Comparison of ENCODE assay signal across 22 cellular contexts in genomic region chr2:137202310-137202709, GRCh38.
"Had no signal": no experiment of that assay in that cellular context is flagged by ENCODE, and none has a peak within 500 bp of the region (broad histone marks: within the 10 kb centered on the region; RNA-seq: fewer than 3 reads in every experiment).

No MANE protein-coding gene starts in this region.

- H3K4me1 ChIP-seq: body of pancreas, gastrocnemius medialis, heart right ventricle, right atrium auricular region had no signal

- H3K27me3 ChIP-seq: body of pancreas, gastrocnemius medialis, heart right ventricle, right atrium auricular region had no signal

- ATAC-seq: activated T-cell treated with anti-CD3 and anti-CD28 coated beads, Interleukin-2, amount 50 U/mL, for 72 hours; body of pancreas; gastrocnemius medialis; heart right ventricle; stimulated activated memory B cell treated with anti-CD40 and anti-IgM and Interleukin-4, amounts not matched to agents 10 μg/mL and 1 μg/mL and 100 μg/mL, for 72 hours had no signal

- H3K27ac Mint-ChIP-seq: activated B cell treated with CpG ODN at 0.5 μM for 24 hours; activated CD4-positive, alpha-beta T cell treated with anti-CD3 and anti-CD28 coated beads, Interleukin-2, amount 10 ng/mL, durations not matched to agents 24 days and 14 days; activated naive CD8-positive, alpha-beta T cell; activated T-cell treated with anti-CD3 and anti-CD28 coated beads, Interleukin-2, amount 50 U/mL, for 72 hours; nephron; stimulated activated memory B cell treated with anti-CD40 and anti-IgM and Interleukin-4, amounts not matched to agents 10 μg/mL and 1 μg/mL and 100 μg/mL, for 72 hours had no signal

- H3K27me3 Mint-ChIP-seq: activated B cell treated with CpG ODN at 0.5 μM for 24 hours; activated CD4-positive, alpha-beta T cell treated with anti-CD3 and anti-CD28 coated beads, Interleukin-2, amount 10 ng/mL, durations not matched to agents 24 days and 14 days; activated naive CD8-positive, alpha-beta T cell; central memory CD8-positive, alpha-beta T cell; stimulated activated memory B cell treated with anti-CD40 and anti-IgM and Interleukin-4, amounts not matched to agents 10 μg/mL and 1 μg/mL and 100 μg/mL, for 72 hours had no signal

- H3K36me3 ChIP-seq: gastrocnemius medialis, heart right ventricle, right atrium auricular region had no signal

- H3K4me3 Mint-ChIP-seq: activated B cell treated with CpG ODN at 0.5 μM for 24 hours; activated CD4-positive, alpha-beta T cell treated with anti-CD3 and anti-CD28 coated beads, Interleukin-2, amount 10 ng/mL, durations not matched to agents 24 days and 14 days; activated naive CD8-positive, alpha-beta T cell; activated T-cell treated with anti-CD3 and anti-CD28 coated beads, Interleukin-2, amount 50 U/mL, for 72 hours; central memory CD8-positive, alpha-beta T cell; nephron; stimulated activated memory B cell treated with anti-CD40 and anti-IgM and Interleukin-4, amounts not matched to agents 10 μg/mL and 1 μg/mL and 100 μg/mL, for 72 hours had no signal

- H3K9me3 Mint-ChIP-seq: activated B cell treated with CpG ODN at 0.5 μM for 24 hours; activated CD4-positive, alpha-beta T cell treated with anti-CD3 and anti-CD28 coated beads, Interleukin-2, amount 10 ng/mL, durations not matched to agents 24 days and 14 days; nephron had no signal

- DNase-seq: activated B cell treated with CpG ODN at 0.5 μM for 24 hours; activated CD4-positive, alpha-beta T cell treated with anti-CD3 and anti-CD28 coated beads, Interleukin-2, amount 10 ng/mL, durations not matched to agents 24 days and 14 days; activated CD8-positive, alpha-beta memory T cell treated with anti-CD3 and anti-CD28 coated beads, Interleukin-2, amount 50 U/mL, for 48 hours; activated gamma-delta T cell treated with Interleukin-2 at 50 U/mL for 16 hours; activated T-cell treated with anti-CD3 and anti-CD28 coated beads, Interleukin-2, amount 50 U/mL, for 72 hours; amygdala; body of pancreas; gastrocnemius medialis; heart right ventricle; kidney glomerular epithelial cell; occipital lobe; stimulated activated CD4-positive, alpha-beta T cell treated with anti-CD3 and anti-CD28 coated beads, Interleukin-2, amount 100 ng/mL, for 48 hours; T-helper 2 cell had no signal

- H3K4me1 Mint-ChIP-seq: activated B cell treated with CpG ODN at 0.5 μM for 24 hours; activated CD4-positive, alpha-beta T cell treated with anti-CD3 and anti-CD28 coated beads, Interleukin-2, amount 10 ng/mL, durations not matched to agents 24 days and 14 days; central memory CD8-positive, alpha-beta T cell; nephron; stimulated activated memory B cell treated with anti-CD40 and anti-IgM and Interleukin-4, amounts not matched to agents 10 μg/mL and 1 μg/mL and 100 μg/mL, for 72 hours had no signal

- H3K9me3 ChIP-seq: body of pancreas, gastrocnemius medialis, heart right ventricle, right atrium auricular region had no signal

- H3K27ac ChIP-seq: body of pancreas, coronary artery, gastrocnemius medialis, heart right ventricle, right atrium auricular region had no signal

- H3K36me3 Mint-ChIP-seq: activated naive CD8-positive, alpha-beta T cell; stimulated activated memory B cell treated with anti-CD40 and anti-IgM and Interleukin-4, amounts not matched to agents 10 μg/mL and 1 μg/mL and 100 μg/mL, for 72 hours had no signal

- FAIRE-seq: endothelial cell of umbilical vein, TTC549, urothelium cell line had no signal

- H3K4me3 ChIP-seq: body of pancreas, coronary artery, gastrocnemius medialis, heart right ventricle, right atrium auricular region had no signal
